Comparison of ENCODE assay signal across 1 cellular context in genomic region chr1:26938004-26938658, GRCh38.
TF ChIP-seq lines count a peak whose summit lies in the region.

No MANE protein-coding gene starts in this region.

TF ChIP-seq in HepG2, 621 proteins besides CTCF, POLR2A, EP300 and RAD21 (continued from another document and continues in another):
- TF ChIP-seq ZNF574 (CRISPR knock-in tag; IDR thresholded peaks at IDR 0.05) (peak; percentile 80), KMT2B (CRISPR knock-in tag; IDR thresholded peaks at IDR 0.05) (no peak; the same call in 1 of the 2 replicates), FUBP1 (CRISPR knock-in tag; IDR thresholded peaks at IDR 0.05; ENCODE audit: borderline replicate concordance) (no peak), ZNF24 (IDR thresholded peaks at IDR 0.05) (no peak), HMG20A (CRISPR knock-in tag; IDR thresholded peaks at IDR 0.05; ENCODE audit: borderline replicate concordance) (peak; percentile 76; the same call in 1 of the 2 replicates), REPIN1 (CRISPR knock-in tag; IDR thresholded peaks at IDR 0.05; ENCODE audit: borderline replicate concordance, low read depth) (peak; percentile 82), ZNF232 (CRISPR knock-in tag; IDR thresholded peaks at IDR 0.05; ENCODE audit: borderline replicate concordance) (no peak; the same call in 1 of the 2 replicates), ZBTB44 (CRISPR knock-in tag; IDR thresholded peaks at IDR 0.05) (no peak), UBTF (CRISPR knock-in tag; IDR thresholded peaks at IDR 0.05) (peak; percentile 85), KDM6A (CRISPR knock-in tag; IDR thresholded peaks at IDR 0.05; ENCODE audit: low read depth) (peak; percentile 81), SRSF9 (IDR thresholded peaks at IDR 0.05; ENCODE audit: borderline replicate concordance, insufficient read depth, low read depth, low read length, poor library complexity, severe bottlenecking) (no peak), SKI (IDR thresholded peaks at IDR 0.05; ENCODE audit: partially characterized antibody) (peak; percentile 98), HNRNPH1 (optimal IDR thresholded peaks at IDR 0.05; ENCODE audit: low read depth, low read length) (no peak), ZNF674 (CRISPR knock-in tag; IDR thresholded peaks at IDR 0.05; ENCODE audit: low read depth) (no peak), ZKSCAN5 (CRISPR knock-in tag; IDR thresholded peaks at IDR 0.05) (no peak), ZNF781 (CRISPR knock-in tag; IDR thresholded peaks at IDR 0.05; ENCODE audit: borderline replicate concordance, not compliant biosample characterization) (no peak), SUZ12 (IDR thresholded peaks at IDR 0.05; ENCODE audit: low read depth, low read length) (no peak), HNF4G (IDR thresholded peaks at IDR 0.05; ENCODE audit: borderline replicate concordance, low read depth, low read length) (peak; percentile 75; the same call in 1 of the 2 replicates), HNF4G (CRISPR knock-in tag; IDR thresholded peaks at IDR 0.05; ENCODE audit: borderline replicate concordance, low read depth) (peak; percentile 95), ZNF547 (CRISPR knock-in tag; IDR thresholded peaks at IDR 0.05) (0 out of 2 replicates have a peak, but pooled peaks have one; percentile 71), ZNF780A (CRISPR knock-in tag; IDR thresholded peaks at IDR 0.05) (no peak), ZNF3 (CRISPR knock-in tag; IDR thresholded peaks at IDR 0.05) (no peak), GATA4 (IDR thresholded peaks at IDR 0.05; ENCODE audit: borderline replicate concordance, low read depth) (peak; percentile 74), NFRKB (IDR thresholded peaks at IDR 0.05) (no peak), GABPB1 (CRISPR knock-in tag; IDR thresholded peaks at IDR 0.05) (peak; percentile 67), ZNF337 (CRISPR knock-in tag; IDR thresholded peaks at IDR 0.05; ENCODE audit: borderline replicate concordance, low read depth) (0 out of 2 replicates have a peak, but pooled peaks have one; percentile 66), E2F2 (CRISPR knock-in tag; IDR thresholded peaks at IDR 0.05; ENCODE audit: borderline replicate concordance) (no peak), TFAP4 (IDR thresholded peaks at IDR 0.05; ENCODE audit: borderline replicate concordance, low read depth) (peak; percentile 61; the same call in 1 of the 2 replicates), ELF1 (CRISPR knock-in tag; IDR thresholded peaks at IDR 0.05) (peak; percentile 63), THAP7 (CRISPR knock-in tag; IDR thresholded peaks at IDR 0.05) (peak; percentile 93; the same call in 1 of the 2 replicates), ZNF790 (CRISPR knock-in tag; IDR thresholded peaks at IDR 0.05; ENCODE audit: borderline replicate concordance) (no peak), RBFOX2 (IDR thresholded peaks at IDR 0.05; ENCODE audit: low read depth, low read length) (no peak), EED (CRISPR knock-in tag; IDR thresholded peaks at IDR 0.05) (no peak), MAFK (conservative IDR thresholded peaks at IDR 0.05 in 1 of 2, IDR thresholded peaks at IDR 0.05 in 1 of 2; ENCODE audit: low read length in 2 of 2) (peak in 1 of 2 experiments; percentile 37; a peak in 1 of 4 replicates), ATM (IDR thresholded peaks at IDR 0.05; ENCODE audit: borderline replicate concordance) (no peak), ERF (CRISPR knock-in tag; IDR thresholded peaks at IDR 0.05) (0 out of 2 replicates have a peak, but pooled peaks have one; percentile 95), ZNF280D (CRISPR knock-in tag; IDR thresholded peaks at IDR 0.05) (peak; percentile 62; the same call in 1 of the 2 replicates), ZNF7 (CRISPR knock-in tag; IDR thresholded peaks at IDR 0.05) (no peak), ZBED4 (CRISPR knock-in tag; IDR thresholded peaks at IDR 0.05; ENCODE audit: borderline replicate concordance) (no peak; the same call in 1 of the 2 replicates), SNRNP70 (IDR thresholded peaks at IDR 0.05; ENCODE audit: low read depth, low read length) (no peak), ZNF460 (CRISPR knock-in tag; IDR thresholded peaks at IDR 0.05; ENCODE audit: borderline replicate concordance) (peak; percentile 51; the same call in 1 of the 2 replicates), ZNF143 (CRISPR knock-in tag; IDR thresholded peaks at IDR 0.05) (peak; percentile 28; the same call in 1 of the 2 replicates), MTF1 (CRISPR knock-in tag; IDR thresholded peaks at IDR 0.05) (no peak), ZFP41 (CRISPR knock-in tag; IDR thresholded peaks at IDR 0.05; ENCODE audit: borderline replicate concordance) (no peak), ZFX (CRISPR knock-in tag; IDR thresholded peaks at IDR 0.05; ENCODE audit: low read depth) (peak; percentile 92), ZNF350 (CRISPR knock-in tag; IDR thresholded peaks at IDR 0.05; ENCODE audit: borderline replicate concordance, low read depth) (peak; percentile 96)
